Comparison of ENCODE assay signal across 1 cellular context in the genomic region with DNA sequence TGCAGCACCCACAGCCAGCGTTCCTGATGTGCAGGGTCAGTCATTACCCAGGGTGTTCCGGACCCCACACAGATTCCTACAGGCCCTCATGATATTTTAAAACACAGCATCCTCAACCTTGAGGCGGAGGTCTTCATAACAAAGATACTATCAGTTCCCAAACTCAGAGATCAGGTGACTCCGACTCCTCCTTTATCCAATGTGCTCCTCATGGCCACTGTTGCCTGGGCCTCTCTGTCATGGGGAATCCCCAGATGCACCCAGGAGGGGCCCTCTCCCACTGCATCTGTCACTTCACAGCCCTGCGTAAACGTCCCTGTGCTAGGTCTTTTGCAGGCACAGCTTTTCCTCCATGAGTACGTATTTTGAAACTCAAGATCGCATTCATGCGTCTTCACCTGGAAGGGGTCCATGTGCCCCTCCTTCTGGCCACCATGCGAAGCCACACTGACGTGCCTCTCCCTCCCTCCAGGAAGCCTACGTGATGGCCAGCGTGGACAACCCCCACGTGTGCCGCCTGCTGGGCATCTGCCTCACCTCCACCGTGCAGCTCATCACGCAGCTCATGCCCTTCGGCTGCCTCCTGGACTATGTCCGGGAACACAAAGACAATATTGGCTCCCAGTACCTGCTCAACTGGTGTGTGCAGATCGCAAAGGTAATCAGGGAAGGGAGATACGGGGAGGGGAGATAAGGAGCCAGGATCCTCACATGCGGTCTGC.
TF ChIP-seq lines count a peak whose summit lies in the region.

No MANE protein-coding gene starts in this region.

TF ChIP-seq in HepG2, 621 proteins besides CTCF, POLR2A, EP300 and RAD21 (continued from another document and continues in another):
- TF ChIP-seq, protein P1, sequence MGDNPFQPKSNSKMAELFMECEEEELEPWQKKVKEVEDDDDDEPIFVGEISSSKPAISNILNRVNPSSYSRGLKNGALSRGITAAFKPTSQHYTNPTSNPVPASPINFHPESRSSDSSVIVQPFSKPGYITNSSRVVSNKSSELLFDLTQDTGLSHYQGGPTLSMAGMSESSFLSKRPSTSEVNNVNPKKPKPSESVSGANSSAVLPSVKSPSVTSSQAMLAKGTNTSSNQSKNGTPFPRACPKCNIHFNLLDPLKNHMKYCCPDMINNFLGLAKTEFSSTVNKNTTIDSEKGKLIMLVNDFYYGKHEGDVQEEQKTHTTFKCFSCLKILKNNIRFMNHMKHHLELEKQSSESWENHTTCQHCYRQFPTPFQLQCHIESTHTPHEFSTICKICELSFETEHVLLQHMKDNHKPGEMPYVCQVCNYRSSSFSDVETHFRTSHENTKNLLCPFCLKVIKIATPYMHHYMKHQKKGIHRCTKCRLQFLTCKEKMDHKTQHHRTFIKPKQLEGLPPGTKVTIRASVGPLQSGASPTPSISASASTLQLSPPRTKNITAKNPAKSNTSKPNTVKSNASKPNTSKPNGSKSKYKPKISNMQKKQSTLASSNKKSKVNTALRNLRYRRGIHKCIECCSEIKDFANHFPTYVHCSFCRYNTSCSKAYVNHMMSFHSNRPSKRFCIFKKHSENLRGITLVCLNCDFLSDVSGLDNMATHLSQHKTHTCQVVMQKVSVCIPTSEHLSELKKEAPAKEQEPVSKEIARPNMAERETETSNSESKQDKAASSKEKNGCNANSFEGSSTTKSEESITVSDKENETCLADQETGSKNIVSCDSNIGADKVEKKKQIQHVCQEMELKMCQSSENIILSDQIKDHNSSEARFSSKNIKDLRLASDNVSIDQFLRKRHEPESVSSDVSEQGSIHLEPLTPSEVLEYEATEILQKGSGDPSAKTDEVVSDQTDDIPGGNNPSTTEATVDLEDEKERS (CRISPR knock-in tag; IDR thresholded peaks at IDR 0.05) = 0 out of 2 replicates have a peak, but pooled peaks have one; percentile 32
- TF ChIP-seq RORA (CRISPR knock-in tag; IDR thresholded peaks at IDR 0.05) = no peak
- TF ChIP-seq NR1H2 (CRISPR knock-in tag; IDR thresholded peaks at IDR 0.05; ENCODE audit: borderline replicate concordance, low read depth) = no peak
- TF ChIP-seq, protein P2, sequence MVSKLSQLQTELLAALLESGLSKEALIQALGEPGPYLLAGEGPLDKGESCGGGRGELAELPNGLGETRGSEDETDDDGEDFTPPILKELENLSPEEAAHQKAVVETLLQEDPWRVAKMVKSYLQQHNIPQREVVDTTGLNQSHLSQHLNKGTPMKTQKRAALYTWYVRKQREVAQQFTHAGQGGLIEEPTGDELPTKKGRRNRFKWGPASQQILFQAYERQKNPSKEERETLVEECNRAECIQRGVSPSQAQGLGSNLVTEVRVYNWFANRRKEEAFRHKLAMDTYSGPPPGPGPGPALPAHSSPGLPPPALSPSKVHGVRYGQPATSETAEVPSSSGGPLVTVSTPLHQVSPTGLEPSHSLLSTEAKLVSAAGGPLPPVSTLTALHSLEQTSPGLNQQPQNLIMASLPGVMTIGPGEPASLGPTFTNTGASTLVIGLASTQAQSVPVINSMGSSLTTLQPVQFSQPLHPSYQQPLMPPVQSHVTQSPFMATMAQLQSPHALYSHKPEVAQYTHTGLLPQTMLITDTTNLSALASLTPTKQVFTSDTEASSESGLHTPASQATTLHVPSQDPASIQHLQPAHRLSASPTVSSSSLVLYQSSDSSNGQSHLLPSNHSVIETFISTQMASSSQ (IDR thresholded peaks at IDR 0.05; ENCODE audit: low read depth) = no peak
- TF ChIP-seq, protein P2 (CRISPR knock-in tag; IDR thresholded peaks at IDR 0.05; ENCODE audit: borderline replicate concordance) = no peak
- TF ChIP-seq DPF2 (CRISPR knock-in tag; IDR thresholded peaks at IDR 0.05; ENCODE audit: borderline replicate concordance, low read depth) = 0 out of 2 replicates have a peak, but pooled peaks have one; percentile 18
- TF ChIP-seq, protein P3, sequence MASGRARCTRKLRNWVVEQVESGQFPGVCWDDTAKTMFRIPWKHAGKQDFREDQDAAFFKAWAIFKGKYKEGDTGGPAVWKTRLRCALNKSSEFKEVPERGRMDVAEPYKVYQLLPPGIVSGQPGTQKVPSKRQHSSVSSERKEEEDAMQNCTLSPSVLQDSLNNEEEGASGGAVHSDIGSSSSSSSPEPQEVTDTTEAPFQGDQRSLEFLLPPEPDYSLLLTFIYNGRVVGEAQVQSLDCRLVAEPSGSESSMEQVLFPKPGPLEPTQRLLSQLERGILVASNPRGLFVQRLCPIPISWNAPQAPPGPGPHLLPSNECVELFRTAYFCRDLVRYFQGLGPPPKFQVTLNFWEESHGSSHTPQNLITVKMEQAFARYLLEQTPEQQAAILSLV (CRISPR knock-in tag; IDR thresholded peaks at IDR 0.05; ENCODE audit: borderline replicate concordance) = 0 out of 2 replicates have a peak, but pooled peaks have one; percentile 17
- TF ChIP-seq, protein P4, sequence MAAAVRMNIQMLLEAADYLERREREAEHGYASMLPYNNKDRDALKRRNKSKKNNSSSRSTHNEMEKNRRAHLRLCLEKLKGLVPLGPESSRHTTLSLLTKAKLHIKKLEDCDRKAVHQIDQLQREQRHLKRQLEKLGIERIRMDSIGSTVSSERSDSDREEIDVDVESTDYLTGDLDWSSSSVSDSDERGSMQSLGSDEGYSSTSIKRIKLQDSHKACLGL (CRISPR knock-in tag; IDR thresholded peaks at IDR 0.05) = no peak
- TF ChIP-seq MAFF (IDR thresholded peaks at IDR 0.05; ENCODE audit: low read depth, low read length) = no peak
- TF ChIP-seq ZNF772 (CRISPR knock-in tag; IDR thresholded peaks at IDR 0.05) = no peak
- no peak for TF ChIP-seq NCOA2 (CRISPR knock-in tag; IDR thresholded peaks at IDR 0.05)
- TF ChIP-seq ARNTL (CRISPR knock-in tag; IDR thresholded peaks at IDR 0.05) = no peak
- no peak for TF ChIP-seq PRPF4 (IDR thresholded peaks at IDR 0.05; ENCODE audit: low read depth, low read length, poor library complexity, severe bottlenecking)
- TF ChIP-seq KAT2B (IDR thresholded peaks at IDR 0.05; ENCODE audit: borderline replicate concordance, low read depth, low read length) = no peak
- TF ChIP-seq ZNF138 (CRISPR knock-in tag; IDR thresholded peaks at IDR 0.05; ENCODE audit: low read depth) = no peak
- TF ChIP-seq, protein P5, sequence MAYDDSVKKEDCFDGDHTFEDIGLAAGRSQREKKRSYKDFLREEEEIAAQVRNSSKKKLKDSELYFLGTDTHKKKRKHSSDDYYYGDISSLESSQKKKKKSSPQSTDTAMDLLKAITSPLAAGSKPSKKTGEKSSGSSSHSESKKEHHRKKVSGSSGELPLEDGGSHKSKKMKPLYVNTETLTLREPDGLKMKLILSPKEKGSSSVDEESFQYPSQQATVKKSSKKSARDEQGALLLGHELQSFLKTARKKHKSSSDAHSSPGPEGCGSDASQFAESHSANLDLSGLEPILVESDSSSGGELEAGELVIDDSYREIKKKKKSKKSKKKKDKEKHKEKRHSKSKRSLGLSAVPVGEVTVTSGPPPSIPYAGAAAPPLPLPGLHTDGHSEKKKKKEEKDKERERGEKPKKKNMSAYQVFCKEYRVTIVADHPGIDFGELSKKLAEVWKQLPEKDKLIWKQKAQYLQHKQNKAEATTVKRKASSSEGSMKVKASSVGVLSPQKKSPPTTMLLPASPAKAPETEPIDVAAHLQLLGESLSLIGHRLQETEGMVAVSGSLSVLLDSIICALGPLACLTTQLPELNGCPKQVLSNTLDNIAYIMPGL (CRISPR knock-in tag; IDR thresholded peaks at IDR 0.05; ENCODE audit: borderline replicate concordance in 1 of 2, low read depth in 1 of 2) = no peak
- no peak for TF ChIP-seq ZNF670 (CRISPR knock-in tag; IDR thresholded peaks at IDR 0.05; ENCODE audit: borderline replicate concordance)
- peak; percentile 89 for TF ChIP-seq HNRNPL (IDR thresholded peaks at IDR 0.05; ENCODE audit: low read depth, low read length)
- TF ChIP-seq PHF20 (CRISPR knock-in tag; IDR thresholded peaks at IDR 0.05) = no peak
- peak; percentile 14; the same call in 1 of the 2 replicates for TF ChIP-seq MIXL1 (CRISPR knock-in tag; IDR thresholded peaks at IDR 0.05)
- no peak for TF ChIP-seq AHR (CRISPR knock-in tag; IDR thresholded peaks at IDR 0.05)
- no peak for TF ChIP-seq FLYWCH1 (CRISPR knock-in tag; IDR thresholded peaks at IDR 0.05)
- no peak for TF ChIP-seq CHD2 (IDR thresholded peaks at IDR 0.05; ENCODE audit: low read depth, low read length)
- no peak for TF ChIP-seq SP140L (CRISPR knock-in tag; IDR thresholded peaks at IDR 0.05; ENCODE audit: borderline replicate concordance)
- TF ChIP-seq ZSCAN20 (CRISPR knock-in tag; IDR thresholded peaks at IDR 0.05; ENCODE audit: borderline replicate concordance) = no peak
- no peak for TF ChIP-seq ZNF879 (CRISPR knock-in tag; IDR thresholded peaks at IDR 0.05)
- TF ChIP-seq ZFP62 (CRISPR knock-in tag; IDR thresholded peaks at IDR 0.05) = no peak
- TF ChIP-seq, protein P6, sequence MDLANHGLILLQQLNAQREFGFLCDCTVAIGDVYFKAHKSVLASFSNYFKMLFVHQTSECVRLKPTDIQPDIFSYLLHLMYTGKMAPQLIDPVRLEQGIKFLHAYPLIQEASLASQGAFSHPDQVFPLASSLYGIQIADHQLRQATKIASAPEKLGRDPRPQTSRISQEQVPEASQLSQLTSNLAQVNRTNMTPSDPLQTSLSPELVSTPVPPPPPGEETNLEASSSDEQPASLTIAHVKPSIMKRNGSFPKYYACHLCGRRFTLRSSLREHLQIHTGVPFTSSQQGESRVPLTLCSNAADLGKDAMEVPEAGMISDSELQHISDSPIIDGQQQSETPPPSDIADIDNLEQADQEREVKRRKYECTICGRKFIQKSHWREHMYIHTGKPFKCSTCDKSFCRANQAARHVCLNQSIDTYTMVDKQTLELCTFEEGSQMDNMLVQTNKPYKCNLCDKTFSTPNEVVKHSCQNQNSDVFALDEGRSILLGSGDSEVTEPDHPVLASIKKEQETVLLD (CRISPR knock-in tag; IDR thresholded peaks at IDR 0.05; ENCODE audit: low read depth) = no peak
- no peak for TF ChIP-seq ZNF468 (CRISPR knock-in tag; IDR thresholded peaks at IDR 0.05)
- TF ChIP-seq ZNF496 (CRISPR knock-in tag; IDR thresholded peaks at IDR 0.05; ENCODE audit: insufficient replicate concordance) = no peak
- TF ChIP-seq GFI1 (CRISPR knock-in tag; IDR thresholded peaks at IDR 0.05; ENCODE audit: borderline replicate concordance) = no peak
- TF ChIP-seq ATF7-NPFF (CRISPR knock-in tag; IDR thresholded peaks at IDR 0.05; ENCODE audit: low read depth) = no peak
- TF ChIP-seq, protein P7, sequence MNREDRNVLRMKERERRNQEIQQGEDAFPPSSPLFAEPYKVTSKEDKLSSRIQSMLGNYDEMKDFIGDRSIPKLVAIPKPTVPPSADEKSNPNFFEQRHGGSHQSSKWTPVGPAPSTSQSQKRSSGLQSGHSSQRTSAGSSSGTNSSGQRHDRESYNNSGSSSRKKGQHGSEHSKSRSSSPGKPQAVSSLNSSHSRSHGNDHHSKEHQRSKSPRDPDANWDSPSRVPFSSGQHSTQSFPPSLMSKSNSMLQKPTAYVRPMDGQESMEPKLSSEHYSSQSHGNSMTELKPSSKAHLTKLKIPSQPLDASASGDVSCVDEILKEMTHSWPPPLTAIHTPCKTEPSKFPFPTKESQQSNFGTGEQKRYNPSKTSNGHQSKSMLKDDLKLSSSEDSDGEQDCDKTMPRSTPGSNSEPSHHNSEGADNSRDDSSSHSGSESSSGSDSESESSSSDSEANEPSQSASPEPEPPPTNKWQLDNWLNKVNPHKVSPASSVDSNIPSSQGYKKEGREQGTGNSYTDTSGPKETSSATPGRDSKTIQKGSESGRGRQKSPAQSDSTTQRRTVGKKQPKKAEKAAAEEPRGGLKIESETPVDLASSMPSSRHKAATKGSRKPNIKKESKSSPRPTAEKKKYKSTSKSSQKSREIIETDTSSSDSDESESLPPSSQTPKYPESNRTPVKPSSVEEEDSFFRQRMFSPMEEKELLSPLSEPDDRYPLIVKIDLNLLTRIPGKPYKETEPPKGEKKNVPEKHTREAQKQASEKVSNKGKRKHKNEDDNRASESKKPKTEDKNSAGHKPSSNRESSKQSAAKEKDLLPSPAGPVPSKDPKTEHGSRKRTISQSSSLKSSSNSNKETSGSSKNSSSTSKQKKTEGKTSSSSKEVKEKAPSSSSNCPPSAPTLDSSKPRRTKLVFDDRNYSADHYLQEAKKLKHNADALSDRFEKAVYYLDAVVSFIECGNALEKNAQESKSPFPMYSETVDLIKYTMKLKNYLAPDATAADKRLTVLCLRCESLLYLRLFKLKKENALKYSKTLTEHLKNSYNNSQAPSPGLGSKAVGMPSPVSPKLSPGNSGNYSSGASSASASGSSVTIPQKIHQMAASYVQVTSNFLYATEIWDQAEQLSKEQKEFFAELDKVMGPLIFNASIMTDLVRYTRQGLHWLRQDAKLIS (CRISPR knock-in tag; IDR thresholded peaks at IDR 0.05) = no peak
- no peak for TF ChIP-seq PHF5A (CRISPR knock-in tag; IDR thresholded peaks at IDR 0.05; ENCODE audit: low read depth, unreplicated experiment)
- TF ChIP-seq NCOA1 (CRISPR knock-in tag; IDR thresholded peaks at IDR 0.05) = no peak
- TF ChIP-seq, protein P8, sequence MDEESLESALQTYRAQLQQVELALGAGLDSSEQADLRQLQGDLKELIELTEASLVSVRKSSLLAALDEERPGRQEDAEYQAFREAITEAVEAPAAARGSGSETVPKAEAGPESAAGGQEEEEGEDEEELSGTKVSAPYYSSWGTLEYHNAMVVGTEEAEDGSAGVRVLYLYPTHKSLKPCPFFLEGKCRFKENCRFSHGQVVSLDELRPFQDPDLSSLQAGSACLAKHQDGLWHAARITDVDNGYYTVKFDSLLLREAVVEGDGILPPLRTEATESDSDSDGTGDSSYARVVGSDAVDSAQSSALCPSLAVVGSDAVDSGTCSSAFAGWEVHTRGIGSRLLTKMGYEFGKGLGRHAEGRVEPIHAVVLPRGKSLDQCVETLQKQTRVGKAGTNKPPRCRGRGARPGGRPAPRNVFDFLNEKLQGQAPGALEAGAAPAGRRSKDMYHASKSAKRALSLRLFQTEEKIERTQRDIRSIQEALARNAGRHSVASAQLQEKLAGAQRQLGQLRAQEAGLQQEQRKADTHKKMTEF (CRISPR knock-in tag; IDR thresholded peaks at IDR 0.05) = no peak
- peak; percentile 14; the same call in 1 of the 2 replicates for TF ChIP-seq FOXO1 (CRISPR knock-in tag; IDR thresholded peaks at IDR 0.05)
- no peak for TF ChIP-seq JUN (CRISPR knock-in tag; IDR thresholded peaks at IDR 0.05)
